In the genomic region with DNA sequence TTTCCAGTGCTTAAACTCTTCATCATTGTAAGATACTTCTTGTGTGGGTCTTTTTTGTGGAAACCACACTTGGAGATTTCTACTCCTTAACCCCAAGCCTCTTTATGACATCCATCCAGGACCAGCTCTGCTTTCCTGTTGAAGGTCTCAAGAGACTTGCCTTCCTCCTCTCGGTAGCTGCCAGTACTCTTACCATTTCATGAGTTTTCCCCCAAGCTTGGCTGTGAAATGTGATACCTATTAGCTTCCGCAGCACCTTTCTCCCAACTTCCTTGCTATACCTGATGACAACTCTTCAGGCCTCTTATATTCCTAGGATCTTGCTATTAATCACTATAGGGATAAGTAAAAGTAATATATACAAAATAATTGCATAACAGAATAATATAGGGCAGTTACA, we compare ENCODE assay signal across 14 cellular contexts. TPM values are rescaled to one million over a fixed set of nuclear protein-coding genes. Genes with fewer than 3 reads are reported as not detected.
A peak's percentile ranks its signal among the peaks of the same experiment; 100 is the strongest.
DNase-seq lines count a peak whose midpoint lies in the region; ATAC-seq and TF ChIP-seq lines count a peak whose summit lies in the region.
"Had no signal": no experiment of that assay in that cellular context is flagged by ENCODE, and none has a peak within 500 bp of the region (broad histone marks: within the 10 kb centered on the region; RNA-seq: fewer than 3 reads in every experiment).

No MANE protein-coding gene starts in this region.

- H3F3A ChIP-seq in neural progenitor cell (ENCODE audit: low read depth), result peaks cover 29% of the 10 kb centered on the region

- H3K4me1 ChIP-seq in CD4-positive, CD25-positive, alpha-beta regulatory T cell (ENCODE audit: control insufficient read depth, insufficient read depth, low read length, poor library complexity, severe bottlenecking), result peaks cover 27% of the 10 kb centered on the region
- peaks cover 40% of the 10 kb centered on the region for H3K4me1 ChIP-seq in DND-41 (ENCODE audit: insufficient read depth, low read length)
- peaks cover 6% of the 10 kb centered on the region for H3K4me1 ChIP-seq in neural progenitor cell

- no peak overlapping the region for H3K27ac ChIP-seq in CD4-positive, CD25-positive, alpha-beta regulatory T cell (ENCODE audit: insufficient read depth, low read length, poor library complexity, severe bottlenecking)
- H3K27ac ChIP-seq in DND-41 (ENCODE audit: low read length) (peak overlapping the region; percentile 35; the same call in 1 of the 2 replicates), neural progenitor cell (no peak overlapping the region)
- H3K27ac ChIP-seq: HL-60 had no signal

- H3K36me3 ChIP-seq in CD4-positive, CD25-positive, alpha-beta regulatory T cell (ENCODE audit: control insufficient read depth, insufficient read depth, low read length), result no peaks in the 10 kb centered on the region
- H3K36me3 ChIP-seq in DND-41 (ENCODE audit: insufficient read depth, low read length) (peaks cover 30% of the 10 kb centered on the region), neural progenitor cell (no peaks in the 10 kb centered on the region)

- no peaks in the 10 kb centered on the region for H3K9me3 ChIP-seq in CD4-positive, CD25-positive, alpha-beta regulatory T cell (ENCODE audit: control insufficient read depth in 2 of 2, low read length in 2 of 2)
- H3K9me3 ChIP-seq in DND-41 (ENCODE audit: insufficient read depth, low read length, severe bottlenecking) (no peaks in the 10 kb centered on the region), neural progenitor cell (ENCODE audit: low read depth) (no peaks in the 10 kb centered on the region)

- DNase-seq in CD4-positive, CD25-positive, alpha-beta regulatory T cell, result no peak
- DNase-seq in DND-41 (no peak), OCI-M1 (lab: John Stamatoyannopoulos, UW) (peak; percentile 31), naive B cell (no peak), nucleus accumbens (lab: John Stamatoyannopoulos, UW) (no peak), GM13977 (ENCODE audit: low spot score) (no peak), neural progenitor cell (ENCODE audit: low spot score) (no peak)
- DNase-seq: EL, NCI-H1930, T-cell had no signal

- no peaks in the 10 kb centered on the region for H3K27me3 Mint-ChIP-seq in CD4-positive, CD25-positive, alpha-beta regulatory T cell
- H3K27me3 Mint-ChIP-seq in naive B cell, result no peaks in the 10 kb centered on the region
- H3K27me3 Mint-ChIP-seq in neural progenitor cell (ENCODE audit: insufficient read depth, low read depth), result no peaks in the 10 kb centered on the region
- H3K27me3 Mint-ChIP-seq: IgD-negative memory B cell, T-cell had no signal

- peaks cover 4% of the 10 kb centered on the region for H3K36me3 Mint-ChIP-seq in CD4-positive, CD25-positive, alpha-beta regulatory T cell
- H3K36me3 Mint-ChIP-seq in naive B cell (peaks cover 6% of the 10 kb centered on the region in 2 donors), neural progenitor cell (peaks cover 28% of the 10 kb centered on the region)
- H3K36me3 Mint-ChIP-seq: IgD-negative memory B cell, T-cell had no signal

- H3K4me1 Mint-ChIP-seq in CD4-positive, CD25-positive, alpha-beta regulatory T cell, result peaks cover 20 to 36% (median 28%) of the 10 kb centered on the region in 4 donors
- H3K4me1 Mint-ChIP-seq in naive B cell, result peaks cover 22 to 33% (median 31%) of the 10 kb centered on the region in 3 donors
- peaks cover 20% of the 10 kb centered on the region for H3K4me1 Mint-ChIP-seq in neural progenitor cell

- no peak overlapping the region; the same call in 1 of the 2 replicates for H3K4me2 ChIP-seq in DND-41 (ENCODE audit: insufficient read depth, low read length)
- no peak overlapping the region for H3K4me2 ChIP-seq in neural progenitor cell

- ATAC-seq in CD4-positive, CD25-positive, alpha-beta regulatory T cell (ENCODE audit: low read depth in 2 of 2), result no peak
- no peak for ATAC-seq in DND-41 (ENCODE audit: insufficient read depth, low read depth)
- no peak for ATAC-seq in naive B cell (ENCODE audit: low read depth in 2 of 2)
- ATAC-seq: HCT116, Panc1, T-cell had no signal

- no peaks in the 10 kb centered on the region for H3K9me3 Mint-ChIP-seq in CD4-positive, CD25-positive, alpha-beta regulatory T cell
- H3K9me3 Mint-ChIP-seq in naive B cell (no peaks in the 10 kb centered on the region), neural progenitor cell (peaks cover 16% of the 10 kb centered on the region)
- H3K9me3 Mint-ChIP-seq: IgD-negative memory B cell, T-cell had no signal

- no peak overlapping the region for H3K9ac ChIP-seq in DND-41 (ENCODE audit: low read depth, low read length)
- no peak overlapping the region for H3K9ac ChIP-seq in neural progenitor cell

- H3K4me3 Mint-ChIP-seq in CD4-positive, CD25-positive, alpha-beta regulatory T cell, result peak overlapping the region in 2 of 4 donors; percentile 66 to 96
- H3K4me3 Mint-ChIP-seq in naive B cell (peak overlapping the region in 2 of 8 donors; percentile 61 to 97), neural progenitor cell (no peak overlapping the region)

- TF ChIP-seq CTCF in DND-41 (IDR thresholded peaks at IDR 0.05; ENCODE audit: borderline replicate concordance, extremely low read depth, low read length, poor library complexity, severe bottlenecking), result no peak
- TF ChIP-seq CTCF in GM13977 (IDR thresholded peaks at IDR 0.05; ENCODE audit: extremely low read depth, insufficient read depth, missing control alignments), result no peak
- no peak for TF ChIP-seq CTCF in neural progenitor cell (IDR thresholded peaks at IDR 0.05)

- in situ Hi-C loops in GM13977 (cut with MboI; ENCODE audit: low pct_unique_long_range_greater_than_20kb, low sequenced_read_pairs, unreplicated experiment), result no loop called here

- peak overlapping the region in 2 of 3 donors; percentile 77 to 79 for H3K27ac Mint-ChIP-seq in CD4-positive, CD25-positive, alpha-beta regulatory T cell
- H3K27ac Mint-ChIP-seq in naive B cell, result peak overlapping the region in 4 of 6 donors; percentile 19 to 98 (median 79)
- H3K27ac Mint-ChIP-seq in neural progenitor cell, result no peak overlapping the region

- H3K79me2 ChIP-seq in DND-41 (ENCODE audit: insufficient read depth, low read length) (peaks cover 41% of the 10 kb centered on the region), neural progenitor cell (ENCODE audit: low read depth) (peaks cover 30% of the 10 kb centered on the region)

- no peak overlapping the region for H3K4me3 ChIP-seq in CD4-positive, CD25-positive, alpha-beta regulatory T cell (ENCODE audit: low read depth, low read length)
- H3K4me3 ChIP-seq in DND-41 (ENCODE audit: low read depth in 1 of 2, low read length in 2 of 2) (no peak overlapping the region), neural progenitor cell (no peak overlapping the region)

- no peaks in the 10 kb centered on the region for H3K27me3 ChIP-seq in CD4-positive, CD25-positive, alpha-beta regulatory T cell (ENCODE audit: control insufficient read depth, insufficient read depth, low read length)
- H3K27me3 ChIP-seq in DND-41 (ENCODE audit: insufficient read depth, low read length, poor library complexity) (no peaks in the 10 kb centered on the region), neural progenitor cell (no peaks in the 10 kb centered on the region)

- H2AFZ ChIP-seq in DND-41 (ENCODE audit: low read depth, low read length) (no peak overlapping the region), neural progenitor cell (replicated peaks) (no peak overlapping the region)

- H4K20me1 ChIP-seq in DND-41 (ENCODE audit: insufficient read depth, low read length), result peaks cover 19% of the 10 kb centered on the region
- H4K20me1 ChIP-seq in neural progenitor cell (ENCODE audit: low read depth), result peaks cover 4% of the 10 kb centered on the region

RNA-seq across cellular contexts. Expression of a gene that starts 1.9 kb away (rescaled TPM):
- 33.1 TPM for total RNA-seq in CD4-positive, CD25-positive, alpha-beta regulatory T cell
- 100 to 1,000 TPM; 109 to 118 (median 114) TPM for polyA plus RNA-seq in CD4-positive, CD25-positive, alpha-beta regulatory T cell
- polyA plus RNA-seq in naive B cell (ENCODE audit: low read depth in 6 of 6), result 100 to 1,000 TPM; 154 to 228 (median 181) TPM
- total RNA-seq in neural progenitor cell (ENCODE audit: low replicate concordance), result 40.4 and 57.1 TPM in 2 replicates
